ENCODE assay signal across 1 cellular context in the genomic region with DNA sequence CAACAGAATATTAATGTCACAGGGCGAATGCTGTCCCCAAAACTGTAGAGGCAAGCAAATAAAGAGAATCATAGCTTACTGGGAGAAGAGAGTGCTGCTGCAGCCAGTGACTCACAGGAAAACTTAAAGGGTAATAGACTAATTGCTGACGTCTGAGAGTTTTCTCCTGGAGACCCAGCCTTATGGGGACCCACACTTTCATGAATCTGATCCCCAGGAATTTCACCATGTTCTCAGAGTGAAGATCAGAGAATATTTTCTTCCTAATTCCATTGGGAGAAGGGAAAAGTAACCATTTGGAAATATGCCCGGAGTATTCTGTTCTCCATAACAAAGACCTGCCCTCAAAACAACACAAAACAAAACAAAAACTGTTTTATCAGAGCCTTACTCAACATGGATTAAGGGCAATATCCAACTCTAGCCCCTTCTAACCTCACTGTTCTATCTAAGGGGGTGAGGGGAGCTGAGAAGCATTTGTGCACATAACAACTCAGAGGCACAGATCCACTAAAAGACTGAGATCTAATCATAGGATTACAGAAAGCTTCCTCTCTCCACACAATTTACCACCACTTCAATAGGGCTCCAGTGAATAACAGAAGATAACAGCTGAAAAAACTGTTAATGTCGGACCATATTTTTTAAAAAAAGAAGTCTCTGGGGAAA.
TF ChIP-seq lines count a peak whose summit lies in the region.

No MANE protein-coding gene starts in this region.

TF ChIP-seq in GM23338, 12 proteins besides CTCF, POLR2A, EP300 and RAD21:
- TF ChIP-seq REST (IDR thresholded peaks at IDR 0.05; ENCODE audit: unreplicated experiment) (no peak), EZH2phosphoT487 (IDR thresholded peaks at IDR 0.05; ENCODE audit: unreplicated experiment) (no peak), ZNF331 (CRISPR knock-in tag; IDR thresholded peaks at IDR 0.05; ENCODE audit: low read depth) (no peak), JUNB (IDR thresholded peaks at IDR 0.05; ENCODE audit: unreplicated experiment) (no peak), STAT1 (IDR thresholded peaks at IDR 0.05; ENCODE audit: unreplicated experiment) (no peak)
